23 cellular contexts compared by ENCODE assay signal in the genomic region with DNA sequence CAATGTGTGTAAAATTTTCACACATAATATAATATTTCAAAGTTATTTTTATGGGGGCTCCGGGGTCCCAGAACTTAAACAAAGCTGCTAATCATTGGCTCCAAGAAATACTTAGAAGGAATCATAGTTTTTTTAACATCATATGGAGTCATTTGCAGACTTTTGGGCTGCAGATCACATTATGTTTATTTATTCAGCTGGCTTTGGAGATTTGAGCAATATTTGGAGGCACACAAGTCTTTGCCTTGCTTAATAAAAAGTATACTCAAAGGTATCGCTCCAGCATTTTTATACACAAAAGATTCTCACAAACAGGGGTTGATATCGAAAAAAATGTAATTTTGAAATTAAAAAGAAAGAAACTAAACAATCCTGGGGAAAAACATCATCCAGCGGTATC.
DNase-seq lines count a peak whose midpoint lies in the region; ATAC-seq, FAIRE-seq and TF ChIP-seq lines count a peak whose summit lies in the region.
"Had no signal": no experiment of that assay in that cellular context is flagged by ENCODE, and none has a peak within 500 bp of the region (broad histone marks: within the 10 kb centered on the region; RNA-seq: fewer than 3 reads in every experiment).

No MANE protein-coding gene starts in this region.

- no peak overlapping the region for H3K4me3 ChIP-seq in choroid plexus epithelial cell (ENCODE audit: low read depth, low read length)
- H3K4me3 ChIP-seq: BLaER1 treated with 17β-estradiol and CSF1 and Interleukin-3, amounts not matched to agents 10 nM and 100 nM; GM23248 had no signal

- peak; percentile 41 for DNase-seq in NCI-H146 (lab: John Stamatoyannopoulos, UW)
- no peak for DNase-seq in NCI-H146 treated with DMSO at 0.1 percent for 48 hours (lab: John Stamatoyannopoulos, UW; ENCODE audit: unreplicated experiment)
- peak; percentile 61 for DNase-seq in choroid plexus epithelial cell (ENCODE audit: low read depth)
- peak; percentile 43 for DNase-seq in iris pigment epithelial cell (ENCODE audit: low read depth)
- DNase-seq in cerebellar nuclear complex (lab: John Stamatoyannopoulos, UW), result no peak
- no peak for DNase-seq in GM19239 (ENCODE audit: insufficient read length, low spot score)
- no peak for DNase-seq in OCI-M2 (lab: John Stamatoyannopoulos, UW; ENCODE audit: unreplicated experiment)
- DNase-seq: ACHN; Caco-2; CD4-positive, alpha-beta memory T cell; DND-41; H9; HFFc6; NCI-H1092; NCI-H1436 treated with DMSO at 0.1 percent for 48 hours; NCI-H2029 treated with DMSO at 0.1 percent for 48 hours; NCI-H524; NCI-H82 had no signal

- no peak for FAIRE-seq in GM19239 (lab: Jason Lieb, UNC)
- FAIRE-seq: GM12891, RCC 7860 had no signal

- no peak for TF ChIP-seq CTCF in choroid plexus epithelial cell (conservative IDR thresholded peaks at IDR 0.05; ENCODE audit: low read depth, low read length)

- no peak for ATAC-seq in HG03460 (IDR thresholded peaks at IDR 0.05; ENCODE audit: unreplicated experiment)

Comparison
In these comparisons a context has a peak if more than half of its experiments do, and no peak if none do; other contexts are left out.
1. DNase-seq: peak in NCI-H146 (single experiment), choroid plexus epithelial cell (single experiment) and iris pigment epithelial cell (single experiment); none in NCI-H146 treated with DMSO at 0.1 percent for 48 hours (single experiment), cerebellar nuclear complex (0 of 2), GM19239 (single experiment) and OCI-M2 (single experiment).